Comparison of ENCODE assay signal across 8 cellular contexts in the genomic region with DNA sequence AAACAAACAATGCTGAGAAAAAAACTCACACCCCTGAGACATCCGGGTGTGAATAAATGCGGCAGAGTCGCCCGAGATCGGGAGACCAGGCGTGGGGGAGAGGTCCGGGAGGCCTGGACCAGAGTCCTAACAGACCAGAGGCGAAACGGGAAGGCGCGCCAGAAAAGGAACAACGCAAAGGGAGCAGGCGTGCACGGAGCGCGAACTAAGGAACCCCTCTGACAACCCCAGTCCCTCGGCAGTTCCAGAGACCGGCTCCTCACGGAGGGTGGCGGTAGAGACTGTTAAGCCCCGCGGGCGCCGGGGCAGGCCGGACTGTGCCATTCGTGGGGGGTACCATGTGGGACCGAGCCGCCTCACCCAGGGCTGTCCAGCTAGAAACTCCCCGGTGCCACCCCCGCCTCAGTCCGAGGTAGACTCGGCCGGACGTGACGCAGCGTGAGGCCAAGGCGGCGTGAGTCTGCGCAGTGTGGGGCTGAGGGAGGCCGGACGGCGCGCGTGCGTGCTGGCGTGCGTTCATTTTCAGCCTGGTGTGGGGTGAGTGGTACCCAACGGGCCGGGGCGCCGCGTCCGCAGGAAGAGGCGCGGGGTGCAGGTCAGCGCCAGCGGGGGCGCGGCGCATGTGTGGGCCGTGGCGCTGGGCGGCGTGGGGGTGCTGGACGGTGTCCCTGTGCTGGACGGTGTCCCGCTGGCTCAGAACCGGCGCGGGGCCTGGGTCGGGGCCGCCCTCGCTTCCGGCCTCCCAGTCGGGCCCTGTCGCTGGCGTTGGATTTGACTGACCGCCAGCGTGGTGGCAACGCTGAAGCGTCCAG. TPM values are rescaled to one million over a fixed set of nuclear protein-coding genes. Genes with fewer than 3 reads are reported as not detected.
A peak's percentile ranks its signal among the peaks of the same experiment; 100 is the strongest.
DNase-seq lines count a peak whose midpoint lies in the region; ATAC-seq lines count a peak whose summit lies in the region.

A gene (plus strand): TSS at position 513 of the 812 bp plus-strand sequence. CDS start 1,075 bp downstream, outside the sequence.

- peaks cover 64% of the 10 kb centered on the region for H3K4me1 Mint-ChIP-seq in activated CD8-positive, alpha-beta memory T cell treated with anti-CD3 and anti-CD28 coated beads, Interleukin-2, amount 10 ng/mL, durations not matched to agents 7 days and 5 days

- H2AK5ac ChIP-seq in mesendoderm (ENCODE audit: low read length) = no peak within 1 kb of the TSS

- H3K27ac ChIP-seq in HUES48 (ENCODE audit: low read depth, low read length) = peak within 1 kb of the TSS; percentile 84
- peak within 1 kb of the TSS; percentile 81 for H3K27ac ChIP-seq in mesendoderm (ENCODE audit: low read depth, low read length)

- peak within 1 kb of the TSS; percentile 77 for H3K9ac ChIP-seq in HUES48 (ENCODE audit: low read depth, low read length)
- peak within 1 kb of the TSS; percentile 97 for H3K9ac ChIP-seq in NT2/D1 (ENCODE audit: insufficient read length, low read depth)
- H3K9ac ChIP-seq in endocrine pancreas (ENCODE audit: control insufficient read depth, insufficient read depth, low read length) = peak within 1 kb of the TSS; percentile 76
- H3K9ac ChIP-seq in mesendoderm (ENCODE audit: low read length) = peak within 1 kb of the TSS; percentile 96

- peaks cover 37% of the 10 kb centered on the region for H3K36me3 ChIP-seq in HUES48 (ENCODE audit: control insufficient read depth, insufficient read depth, low read length)
- peaks cover 36% of the 10 kb centered on the region for H3K36me3 ChIP-seq in NT2/D1 (ENCODE audit: insufficient read depth, insufficient read length, low read length)
- no peaks in the 10 kb centered on the region for H3K36me3 ChIP-seq in endocrine pancreas (ENCODE audit: control insufficient read depth, insufficient read depth, low read length)
- peaks cover 5% of the 10 kb centered on the region for H3K36me3 ChIP-seq in mesendoderm (ENCODE audit: control insufficient read depth, insufficient read depth, low read length)

- DNase-seq in D341Med (ENCODE audit: low spot score) = peak; percentile 98
- DNase-seq in NT2/D1 (ENCODE audit: low read depth, low spot score) = peak; percentile 95
- peak; percentile 100 for DNase-seq in activated CD8-positive, alpha-beta memory T cell treated with anti-CD3 and anti-CD28 coated beads, Interleukin-2, amount 10 ng/mL, durations not matched to agents 7 days and 5 days
- peak; percentile 100 for DNase-seq in mesendoderm
- DNase-seq in stimulated activated CD8-positive, alpha-beta memory T cell treated with anti-CD3 and anti-CD28 coated beads, Interleukin-15, amount 100 ng/mL, for 1 hour (ENCODE audit: low read depth) = peak; percentile 99

- no CpG with 5 or more reads among the region's 81 CpGs for WGBS in mesendoderm (ENCODE audit: extremely low coverage, insufficient coverage, low lambda C conversion rate)

- H2BK120ac ChIP-seq in mesendoderm (ENCODE audit: low read depth, low read length) = no peak within 1 kb of the TSS

- peak within 1 kb of the TSS; percentile 92 for H3K4me3 ChIP-seq in HUES48 (ENCODE audit: low read depth, low read length)
- H3K4me3 ChIP-seq in NT2/D1 (ENCODE audit: insufficient read length, low read depth) = peak within 1 kb of the TSS; percentile 89
- H3K4me3 ChIP-seq in endocrine pancreas (ENCODE audit: control insufficient read depth, insufficient read depth, low read length) = peak within 1 kb of the TSS; percentile 90
- H3K4me3 ChIP-seq in mesendoderm (ENCODE audit: low read length) = peak within 1 kb of the TSS; percentile 77

- H2BK5ac ChIP-seq in mesendoderm (ENCODE audit: low read length) = peak within 1 kb of the TSS; percentile 85

- H3K9me3 Mint-ChIP-seq in activated CD8-positive, alpha-beta memory T cell treated with anti-CD3 and anti-CD28 coated beads, Interleukin-2, amount 10 ng/mL, durations not matched to agents 7 days and 5 days (ENCODE audit: low read depth) = no peaks in the 10 kb centered on the region

- H3K4me1 ChIP-seq in HUES48 (ENCODE audit: control insufficient read depth, insufficient read depth, low read length) (peaks cover 5% of the 10 kb centered on the region; the same call in 1 of the 2 replicates), NT2/D1 (ENCODE audit: insufficient read depth, insufficient read length) (no peaks in the 10 kb centered on the region), endocrine pancreas (ENCODE audit: control insufficient read depth, insufficient read depth, low read length) (peaks cover 3% of the 10 kb centered on the region), mesendoderm (ENCODE audit: control insufficient read depth, low read depth, low read length) (peaks cover 2% of the 10 kb centered on the region)

- H2BK15ac ChIP-seq in mesendoderm (replicated peaks; ENCODE audit: low read depth) = no peak within 1 kb of the TSS

- peaks cover 45% of the 10 kb centered on the region for H3K36me3 Mint-ChIP-seq in activated CD8-positive, alpha-beta memory T cell treated with anti-CD3 and anti-CD28 coated beads, Interleukin-2, amount 10 ng/mL, durations not matched to agents 7 days and 5 days

- ATAC-seq in GM21390 (IDR thresholded peaks at IDR 0.05; ENCODE audit: unreplicated experiment) = peak; percentile 89
- peak; percentile 94 for ATAC-seq in activated CD8-positive, alpha-beta memory T cell treated with anti-CD3 and anti-CD28 coated beads, Interleukin-2, amount 10 ng/mL, durations not matched to agents 7 days and 5 days

- peak within 1 kb of the TSS; percentile 88 for H3K18ac ChIP-seq in mesendoderm (ENCODE audit: low read length)

- H3K56ac ChIP-seq in mesendoderm (ENCODE audit: low read length) = peak within 1 kb of the TSS; percentile 98

- H4K8ac ChIP-seq in mesendoderm (ENCODE audit: low read depth, low read length) = no peak within 1 kb of the TSS

- H3K27me3 ChIP-seq in HUES48 (ENCODE audit: control insufficient read depth, insufficient read depth, low read length) (no peaks in the 10 kb centered on the region), NT2/D1 (ENCODE audit: insufficient read depth, insufficient read length) (no peaks in the 10 kb centered on the region), endocrine pancreas (ENCODE audit: control insufficient read depth, insufficient read depth, low read length) (no peaks in the 10 kb centered on the region), mesendoderm (ENCODE audit: insufficient read depth, low read length, poor library complexity) (no peaks in the 10 kb centered on the region)

- H3K27ac Mint-ChIP-seq in activated CD8-positive, alpha-beta memory T cell treated with anti-CD3 and anti-CD28 coated beads, Interleukin-2, amount 10 ng/mL, durations not matched to agents 7 days and 5 days = peak within 1 kb of the TSS; percentile 98

- H4K5ac ChIP-seq in mesendoderm (ENCODE audit: low read length) = no peak within 1 kb of the TSS

- H3K9me3 ChIP-seq in HUES48 (ENCODE audit: control insufficient read depth, insufficient read depth, low read length) (no peaks in the 10 kb centered on the region), NT2/D1 (ENCODE audit: insufficient read depth, low read length) (no peaks in the 10 kb centered on the region), endocrine pancreas (ENCODE audit: control insufficient read depth, low read length) (no peaks in the 10 kb centered on the region)

- CTCF ChIA-PET in activated CD8-positive, alpha-beta memory T cell treated with anti-CD3 and anti-CD28 coated beads, Interleukin-2, amount 10 ng/mL, durations not matched to agents 7 days and 5 days (lab: Charles Lee) = interaction anchor here (1.5 to 3.1 kb wide), 3 partner anchors 13 to 208 kb away, joined by 3 to 10 read pairs (median 5); no protein-coding TSS in a partner anchor

- H3K4me2 ChIP-seq in mesendoderm (ENCODE audit: low read length) = peak within 1 kb of the TSS; percentile 39

- H3K4me3 Mint-ChIP-seq in activated CD8-positive, alpha-beta memory T cell treated with anti-CD3 and anti-CD28 coated beads, Interleukin-2, amount 10 ng/mL, durations not matched to agents 7 days and 5 days = peak within 1 kb of the TSS; percentile 95

- no peak within 1 kb of the TSS for H3K23ac ChIP-seq in mesendoderm (ENCODE audit: low read length)

- H3K79me2 ChIP-seq in mesendoderm (ENCODE audit: control insufficient read depth, insufficient read depth, low read length) = peaks cover 22% of the 10 kb centered on the region

- H3K27me3 Mint-ChIP-seq in activated CD8-positive, alpha-beta memory T cell treated with anti-CD3 and anti-CD28 coated beads, Interleukin-2, amount 10 ng/mL, durations not matched to agents 7 days and 5 days = no peaks in the 10 kb centered on the region

- peak within 1 kb of the TSS; percentile 95 for H3K4ac ChIP-seq in mesendoderm (ENCODE audit: low read depth, low read length)

- H3K79me1 ChIP-seq in mesendoderm (ENCODE audit: low read length) = peaks cover 5% of the 10 kb centered on the region

RNA-seq across cellular contexts. Expression of the gene that starts here (rescaled TPM):
- 100 to 1,000 TPM; 310 to 434 TPM for total RNA-seq in activated CD8-positive, alpha-beta memory T cell treated with anti-CD3 and anti-CD28 coated beads, Interleukin-2, amount 10 ng/mL, durations not matched to agents 7 days and 5 days
- 277 TPM for polyA plus RNA-seq in mesendoderm (2013, experiment 1 of 2)
- 273 TPM for polyA plus RNA-seq in mesendoderm (2013, experiment 2 of 2)

Comparison
In these comparisons a context has a peak if more than half of its experiments do, and no peak if none do; other contexts are left out.
1. Peak in every context shown above with its lines: DNase-seq, ATAC-seq, H3K4me3 ChIP-seq and H3K27ac ChIP-seq.